34 cellular contexts compared by ENCODE assay signal in the genomic region with DNA sequence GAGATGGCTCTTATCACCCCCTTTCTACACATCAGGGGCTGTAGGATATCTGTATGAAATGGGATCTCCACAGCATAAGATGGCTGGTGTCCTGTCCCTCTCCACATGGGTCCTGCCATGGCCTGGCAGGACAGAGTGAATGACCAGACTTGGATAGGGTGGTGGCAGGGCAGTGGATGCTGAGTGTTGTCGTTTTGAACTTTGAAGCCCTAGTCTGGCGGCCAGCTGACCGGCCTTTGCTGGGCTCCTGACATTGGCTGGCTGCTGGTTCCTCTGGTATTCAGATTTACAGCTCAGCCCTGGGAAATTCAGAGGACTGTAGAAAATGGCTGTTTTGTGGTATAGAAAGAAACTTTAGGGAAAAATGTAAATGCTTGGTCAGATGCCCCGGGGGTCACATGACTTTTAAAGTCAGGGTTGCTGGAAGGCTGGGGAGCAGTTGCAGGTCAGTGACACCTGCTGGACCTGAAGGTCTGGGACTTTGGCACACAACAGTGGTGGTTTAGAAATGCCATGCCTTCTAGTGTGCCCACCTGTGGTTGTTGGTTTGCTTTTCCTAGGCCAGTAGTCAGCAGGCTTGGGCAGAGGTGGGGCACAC. TPM values are rescaled to one million over a fixed set of nuclear protein-coding genes. Genes with fewer than 3 reads are reported as not detected.
"Had no signal": no experiment of that assay in that cellular context is flagged by ENCODE, and none has a peak within 500 bp of the region (broad histone marks: within the 10 kb centered on the region; RNA-seq: fewer than 3 reads in every experiment).

No MANE protein-coding gene starts in this region.

- H3K27ac Mint-ChIP-seq: activated naive CD4-positive, alpha-beta T cell treated with anti-CD3 and anti-CD28 coated beads, Interleukin-2, amount 50 U/mL, for 24 hours; activated naive CD8-positive, alpha-beta T cell treated with anti-CD3 and anti-CD28 coated beads, Interleukin-2, amount 50 U/mL, for 24 hours; activated T-helper 17 cell treated with anti-CD3 and anti-CD28 coated beads, Interleukin-2, amount 50 U/mL, for 72 hours; dendritic cell treated with granulocyte-macrophage colony-stimulating factor and Interleukin-4, amounts not matched to agents 40 ng/mL and 50 ng/mL, for 4 days; naive B cell; stimulated activated memory B cell treated with anti-CD40 and anti-IgM and Interleukin-4, amounts not matched to agents 10 μg/mL and 1 μg/mL and 100 μg/mL, for 72 hours; T-helper 2 cell treated with Interferon-gamma antibody and Interleukin-4, amounts not matched to agents 5 μg/mL and 100 μg/mL, for 36 hours had no signal

- H3K4me2 ChIP-seq: hepatocyte had no signal

- H3K9me3 ChIP-seq: psoas muscle, sigmoid colon, suprapubic skin, transverse colon, uterus had no signal

- H3K9me3 Mint-ChIP-seq: activated naive CD4-positive, alpha-beta T cell treated with anti-CD3 and anti-CD28 coated beads, Interleukin-2, amount 50 U/mL, for 24 hours; activated naive CD8-positive, alpha-beta T cell treated with anti-CD3 and anti-CD28 coated beads, Interleukin-2, amount 50 U/mL, for 24 hours; activated T-cell treated with anti-CD3 and anti-CD28 coated beads, Interleukin-2, amount 50 U/mL, for 4 hours; activated T-helper 17 cell treated with anti-CD3 and anti-CD28 coated beads, Interleukin-2, amount 50 U/mL, for 72 hours; central memory CD8-positive, alpha-beta T cell; stimulated activated memory B cell treated with anti-CD40 and anti-IgM and Interleukin-4, amounts not matched to agents 10 μg/mL and 1 μg/mL and 100 μg/mL, for 72 hours; T-helper 2 cell treated with Interferon-gamma antibody and Interleukin-4, amounts not matched to agents 5 μg/mL and 100 μg/mL, for 36 hours had no signal

- ATAC-seq: activated CD4-positive, CD25-positive, alpha-beta regulatory T cell treated with anti-CD3 and anti-CD28 coated beads, Interleukin-2, amount 50 U/mL, for 24 hours; activated naive CD8-positive, alpha-beta T cell treated with anti-CD3 and anti-CD28 coated beads, Interleukin-2, amount 50 U/mL, for 24 hours; activated T-cell treated with anti-CD3 and anti-CD28 coated beads, Interleukin-2, amount 50 U/mL, for 4 hours; activated T-helper 17 cell treated with anti-CD3 and anti-CD28 coated beads, Interleukin-2, amount 50 U/mL, for 72 hours; gastroesophageal sphincter; left ventricle myocardium superior; psoas muscle; stimulated activated memory B cell treated with anti-CD40 and anti-IgM and Interleukin-4, amounts not matched to agents 10 μg/mL and 1 μg/mL and 100 μg/mL, for 72 hours had no signal

- H3K27ac ChIP-seq: gastroesophageal sphincter, hepatocyte, parathyroid adenoma, psoas muscle, sigmoid colon, suprapubic skin, transverse colon, uterus had no signal

- H3K4me1 ChIP-seq: gastroesophageal sphincter, parathyroid adenoma, sigmoid colon, uterus had no signal

- FAIRE-seq: bronchial epithelial cell, endometrium, small intestine had no signal

- H3K79me2 ChIP-seq: hepatocyte, parathyroid adenoma had no signal

- H3K9ac ChIP-seq: parathyroid adenoma had no signal

- H2AFZ ChIP-seq: hepatocyte, parathyroid adenoma had no signal

- H3K4me3 ChIP-seq: gastroesophageal sphincter, hepatocyte, psoas muscle, sigmoid colon, suprapubic skin, transverse colon, uterus had no signal

- H3K4me1 Mint-ChIP-seq: activated naive CD4-positive, alpha-beta T cell treated with anti-CD3 and anti-CD28 coated beads, Interleukin-2, amount 50 U/mL, for 24 hours; activated naive CD8-positive, alpha-beta T cell treated with anti-CD3 and anti-CD28 coated beads, Interleukin-2, amount 50 U/mL, for 24 hours; activated T-helper 17 cell treated with anti-CD3 and anti-CD28 coated beads, Interleukin-2, amount 50 U/mL, for 72 hours; central memory CD8-positive, alpha-beta T cell; stimulated activated memory B cell treated with anti-CD40 and anti-IgM and Interleukin-4, amounts not matched to agents 10 μg/mL and 1 μg/mL and 100 μg/mL, for 72 hours had no signal

- H3K4me3 Mint-ChIP-seq: activated naive CD4-positive, alpha-beta T cell treated with anti-CD3 and anti-CD28 coated beads, Interleukin-2, amount 50 U/mL, for 24 hours; activated naive CD8-positive, alpha-beta T cell treated with anti-CD3 and anti-CD28 coated beads, Interleukin-2, amount 50 U/mL, for 24 hours; activated T-cell treated with anti-CD3 and anti-CD28 coated beads, Interleukin-2, amount 50 U/mL, for 4 hours; activated T-helper 17 cell treated with anti-CD3 and anti-CD28 coated beads, Interleukin-2, amount 50 U/mL, for 72 hours; central memory CD8-positive, alpha-beta T cell; dendritic cell treated with granulocyte-macrophage colony-stimulating factor and Interleukin-4, amounts not matched to agents 40 ng/mL and 50 ng/mL, for 4 days; naive B cell; nephron progenitor cell; stimulated activated memory B cell treated with anti-CD40 and anti-IgM and Interleukin-4, amounts not matched to agents 10 μg/mL and 1 μg/mL and 100 μg/mL, for 72 hours; T-helper 2 cell treated with Interferon-gamma antibody and Interleukin-4, amounts not matched to agents 5 μg/mL and 100 μg/mL, for 36 hours had no signal

- H3K36me3 ChIP-seq: gastroesophageal sphincter, sigmoid colon, suprapubic skin, transverse colon, uterus had no signal

- DNase-seq: activated CD4-positive, alpha-beta T cell treated with anti-CD3 and anti-CD28 coated beads for 48 hours; activated CD4-positive, alpha-beta T cell treated with anti-CD3 and anti-CD28 coated beads, Interleukin-2, amount 50 U/mL, for 48 hours; activated gamma-delta T cell treated with Interleukin-2 at 50 U/mL for 16 hours; activated naive CD8-positive, alpha-beta T cell treated with anti-CD3 and anti-CD28 coated beads, Interleukin-2, amount 50 U/mL, for 24 hours; activated T-cell treated with anti-CD3 and anti-CD28 coated beads, Interleukin-2, amount 50 U/mL, for 4 hours; effector CD8-positive, alpha-beta T cell; left ventricle myocardium superior; mammary epithelial cell; naive B cell; nephron progenitor cell; nucleus accumbens; psoas muscle; sigmoid colon; small intestine; stimulated activated CD4-positive, alpha-beta T cell treated with anti-CD3 and anti-CD28 coated beads, Interleukin-4, amount 100 ng/mL, for 24 hours; T-helper 1 cell; transverse colon; uterus had no signal

- H3K27me3 ChIP-seq: gastroesophageal sphincter, sigmoid colon, uterus had no signal

RNA-seq across cellular contexts. Expression of gene PGPEP1L, which starts 13.5 kb away (rescaled TPM):
- total RNA-seq: activated T-cell treated with anti-CD3 and anti-CD28 coated beads, Interleukin-2, amount 50 U/mL, for 4 hours; activated T-helper 17 cell treated with anti-CD3 and anti-CD28 coated beads, Interleukin-2, amount 50 U/mL, for 72 hours; bronchial epithelial cell; epithelial cell of proximal tubule; fibroblast of lung; fibroblast of villous mesenchyme; gastroesophageal sphincter; hepatocyte; mammary epithelial cell; suprapubic skin; transverse colon had no signal
- polyA plus RNA-seq: fibroblast of lung, hepatocyte, mammary epithelial cell, sigmoid colon had no signal
